In genomic region chr11:130808541-130808940, GRCh38 we compare ENCODE assay signal across 28 cellular contexts.
"Had no signal": no experiment of that assay in that cellular context is flagged by ENCODE, and none has a peak within 500 bp of the region (broad histone marks: within the 10 kb centered on the region; RNA-seq: fewer than 3 reads in every experiment).

No MANE protein-coding gene starts in this region.

- H3K27ac Mint-ChIP-seq: dendritic cell treated with granulocyte-macrophage colony-stimulating factor and Interleukin-4, amounts not matched to agents 40 ng/mL and 50 ng/mL, for 4 days; effector memory CD8-positive, alpha-beta T cell; memory B cell; natural killer cell; stimulated activated memory B cell treated with anti-CD40 and anti-IgM and Interleukin-4, amounts not matched to agents 10 μg/mL and 1 μg/mL and 100 μg/mL, for 72 hours had no signal

- DNase-seq: colonic mucosa; effector memory CD8-positive, alpha-beta T cell; erythroblast; foreskin fibroblast; heart left ventricle; kidney; natural killer cell; psoas muscle; right cardiac atrium; sigmoid colon; spleen; stimulated activated CD4-positive, alpha-beta T cell treated with anti-CD3 and anti-CD28 coated beads, Interleukin-4, amount 100 ng/mL, for 4 hours; stimulated activated naive CD8-positive, alpha-beta T cell treated with anti-CD3 and anti-CD28 coated beads, Interleukin-15, Interleukin-2, amounts not matched to agents 100 U/mL and 50 U/mL, for 24 hours; substantia nigra; testis; tibial artery; upper lobe of left lung had no signal

- H3K4me3 ChIP-seq: colonic mucosa, gastroesophageal sphincter, heart left ventricle, hepatocyte, lung, psoas muscle, sigmoid colon, skin epidermis, spleen, testis, tibial artery, upper lobe of left lung had no signal

- H3K36me3 ChIP-seq: colonic mucosa, gastroesophageal sphincter, heart left ventricle, sigmoid colon, spleen, tibial artery, upper lobe of left lung had no signal

- H3K36me3 Mint-ChIP-seq: memory B cell; natural killer cell; stimulated activated memory B cell treated with anti-CD40 and anti-IgM and Interleukin-4, amounts not matched to agents 10 μg/mL and 1 μg/mL and 100 μg/mL, for 72 hours had no signal

- H3K9ac ChIP-seq: parathyroid adenoma had no signal

- H3K4me2 ChIP-seq: hepatocyte had no signal

- H3K79me2 ChIP-seq: hepatocyte, parathyroid adenoma had no signal

- FAIRE-seq: endometrium, kidney, urothelium cell line had no signal

- H3K9me3 Mint-ChIP-seq: dendritic cell treated with granulocyte-macrophage colony-stimulating factor and Interleukin-4, amounts not matched to agents 40 ng/mL and 50 ng/mL, for 4 days; effector memory CD8-positive, alpha-beta T cell; natural killer cell; neural crest cell; stimulated activated memory B cell treated with anti-CD40 and anti-IgM and Interleukin-4, amounts not matched to agents 10 μg/mL and 1 μg/mL and 100 μg/mL, for 72 hours had no signal

- H3K27ac ChIP-seq: colonic mucosa, gastroesophageal sphincter, heart left ventricle, hepatocyte, parathyroid adenoma, psoas muscle, sigmoid colon, skin epidermis, spleen, testis, tibial artery, upper lobe of left lung had no signal

- H2AFZ ChIP-seq: hepatocyte, parathyroid adenoma had no signal

- H3K27me3 Mint-ChIP-seq: dendritic cell treated with granulocyte-macrophage colony-stimulating factor and Interleukin-4, amounts not matched to agents 40 ng/mL and 50 ng/mL, for 4 days had no signal

- H3K4me1 ChIP-seq: colonic mucosa, gastroesophageal sphincter, heart left ventricle, parathyroid adenoma, psoas muscle, sigmoid colon, spleen, testis, tibial artery, upper lobe of left lung had no signal

- H3K4me3 Mint-ChIP-seq: dendritic cell treated with granulocyte-macrophage colony-stimulating factor and Interleukin-4, amounts not matched to agents 40 ng/mL and 50 ng/mL, for 4 days; effector memory CD8-positive, alpha-beta T cell; memory B cell; natural killer cell; neural crest cell; stimulated activated memory B cell treated with anti-CD40 and anti-IgM and Interleukin-4, amounts not matched to agents 10 μg/mL and 1 μg/mL and 100 μg/mL, for 72 hours had no signal

- H3K4me1 Mint-ChIP-seq: memory B cell; natural killer cell; stimulated activated memory B cell treated with anti-CD40 and anti-IgM and Interleukin-4, amounts not matched to agents 10 μg/mL and 1 μg/mL and 100 μg/mL, for 72 hours had no signal

- H3K9me3 ChIP-seq: colonic mucosa, gastroesophageal sphincter, heart left ventricle, psoas muscle, sigmoid colon, spleen, testis, tibial artery, upper lobe of left lung had no signal

- H3K27me3 ChIP-seq: colonic mucosa, gastroesophageal sphincter, heart left ventricle, hepatocyte, sigmoid colon, testis, upper lobe of left lung had no signal
